Comparison of ENCODE assay signal across 11 cellular contexts in the genomic region with DNA sequence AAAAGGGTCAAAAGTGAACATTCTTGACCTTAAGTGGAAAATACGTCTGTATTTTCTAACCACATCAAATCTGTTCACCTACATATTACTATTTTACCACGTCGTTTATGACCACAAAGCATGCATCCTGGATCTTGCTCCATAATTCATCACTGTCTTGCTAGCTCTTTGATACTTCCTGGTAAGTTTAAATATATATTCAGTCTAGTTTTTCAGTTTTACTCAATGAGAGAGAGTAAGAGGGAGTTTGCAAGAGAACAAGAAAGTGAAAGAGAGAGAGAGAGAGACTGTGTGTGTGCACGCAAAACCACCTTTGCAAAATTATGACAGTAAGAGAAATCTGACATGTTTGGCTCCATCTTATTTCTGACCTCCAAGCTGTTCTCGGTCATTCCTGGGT.
A peak's percentile ranks its signal among the peaks of the same experiment; 100 is the strongest.
DNase-seq lines count a peak whose midpoint lies in the region; ATAC-seq lines count a peak whose summit lies in the region.
"Had no signal": no experiment of that assay in that cellular context is flagged by ENCODE, and none has a peak within 500 bp of the region (broad histone marks: within the 10 kb centered on the region; RNA-seq: fewer than 3 reads in every experiment).

No MANE protein-coding gene starts in this region.

- CTCF ChIA-PET in activated CD4-positive, alpha-beta T cell treated with anti-CD3 and anti-CD28 coated beads, Interleukin-2, amount 10 ng/mL, durations not matched to agents 7 days and 5 days (lab: Charles Lee): no interaction called here

- no peak for DNase-seq in activated CD4-positive, alpha-beta T cell treated with anti-CD3 and anti-CD28 coated beads, Interleukin-2, amount 10 ng/mL, durations not matched to agents 24 days and 14 days
- no peak for DNase-seq in activated CD4-positive, alpha-beta T cell treated with anti-CD3 and anti-CD28 coated beads, Interleukin-2, amount 10 ng/mL, durations not matched to agents 7 days and 5 days
- no peak for DNase-seq in stimulated activated naive CD8-positive, alpha-beta T cell treated with anti-CD3 and anti-CD28 coated beads, Interleukin-15, Interleukin-2, amounts not matched to agents 100 U/mL and 50 U/mL, for 24 hours
- DNase-seq in activated effector memory CD4-positive, alpha-beta T cell treated with Interleukin-2 at 50 U/mL for 16 hours: no peak
- DNase-seq in DMS79 treated with DMSO at 0.1 percent for 48 hours (lab: John Stamatoyannopoulos, UW) (no peak), head of caudate nucleus (no peak)
- DNase-seq: 8988T, adrenal gland, esophagus squamous epithelium had no signal

- H3K27me3 Mint-ChIP-seq in activated CD4-positive, alpha-beta T cell treated with anti-CD3 and anti-CD28 coated beads, Interleukin-2, amount 10 ng/mL, durations not matched to agents 24 days and 14 days: no peaks in the 10 kb centered on the region
- H3K27me3 Mint-ChIP-seq in activated CD4-positive, alpha-beta T cell treated with anti-CD3 and anti-CD28 coated beads, Interleukin-2, amount 10 ng/mL, durations not matched to agents 7 days and 5 days: no peaks in the 10 kb centered on the region

- no peak overlapping the region for H3K4me3 Mint-ChIP-seq in activated CD4-positive, alpha-beta T cell treated with anti-CD3 and anti-CD28 coated beads, Interleukin-2, amount 10 ng/mL, durations not matched to agents 24 days and 14 days
- H3K4me3 Mint-ChIP-seq in activated CD4-positive, alpha-beta T cell treated with anti-CD3 and anti-CD28 coated beads, Interleukin-2, amount 10 ng/mL, durations not matched to agents 7 days and 5 days: no peak overlapping the region

- intact Hi-C loops in activated CD4-positive, alpha-beta T cell treated with anti-CD3 and anti-CD28 coated beads, Interleukin-2, amount 10 ng/mL, durations not matched to agents 24 days and 14 days (cut with micrococcal nuclease): no loop called here
- intact Hi-C loops in head of caudate nucleus (cut with DNase I): no loop called here

- peaks cover 1% of the 10 kb centered on the region for H3K9me3 Mint-ChIP-seq in activated CD4-positive, alpha-beta T cell treated with anti-CD3 and anti-CD28 coated beads, Interleukin-2, amount 10 ng/mL, durations not matched to agents 24 days and 14 days
- no peaks in the 10 kb centered on the region for H3K9me3 Mint-ChIP-seq in activated CD4-positive, alpha-beta T cell treated with anti-CD3 and anti-CD28 coated beads, Interleukin-2, amount 10 ng/mL, durations not matched to agents 7 days and 5 days

- H3K36me3 Mint-ChIP-seq in activated CD4-positive, alpha-beta T cell treated with anti-CD3 and anti-CD28 coated beads, Interleukin-2, amount 10 ng/mL, durations not matched to agents 24 days and 14 days (ENCODE audit: low read depth): no peaks in the 10 kb centered on the region
- no peaks in the 10 kb centered on the region for H3K36me3 Mint-ChIP-seq in activated CD4-positive, alpha-beta T cell treated with anti-CD3 and anti-CD28 coated beads, Interleukin-2, amount 10 ng/mL, durations not matched to agents 7 days and 5 days (ENCODE audit: low read depth)

- POLR2A ChIA-PET in activated CD4-positive, alpha-beta T cell treated with anti-CD3 and anti-CD28 coated beads, Interleukin-2, amount 10 ng/mL, durations not matched to agents 7 days and 5 days (lab: Charles Lee): no interaction called here

- ATAC-seq in HG02610 (IDR thresholded peaks at IDR 0.05; ENCODE audit: unreplicated experiment) (peak; percentile 91), HG03469 (IDR thresholded peaks at IDR 0.05; ENCODE audit: unreplicated experiment) (peak; percentile 92)
- ATAC-seq in stimulated activated naive CD8-positive, alpha-beta T cell treated with anti-CD3 and anti-CD28 coated beads, Interleukin-15, Interleukin-2, amounts not matched to agents 100 U/mL and 50 U/mL, for 24 hours: peak; percentile 36

- peak overlapping the region; percentile 52 for H3K27ac Mint-ChIP-seq in activated CD4-positive, alpha-beta T cell treated with anti-CD3 and anti-CD28 coated beads, Interleukin-2, amount 10 ng/mL, durations not matched to agents 24 days and 14 days
- no peak overlapping the region for H3K27ac Mint-ChIP-seq in activated CD4-positive, alpha-beta T cell treated with anti-CD3 and anti-CD28 coated beads, Interleukin-2, amount 10 ng/mL, durations not matched to agents 7 days and 5 days

- H3K4me1 Mint-ChIP-seq in activated CD4-positive, alpha-beta T cell treated with anti-CD3 and anti-CD28 coated beads, Interleukin-2, amount 10 ng/mL, durations not matched to agents 24 days and 14 days: peaks cover 19% of the 10 kb centered on the region
- peaks cover 9% of the 10 kb centered on the region for H3K4me1 Mint-ChIP-seq in activated CD4-positive, alpha-beta T cell treated with anti-CD3 and anti-CD28 coated beads, Interleukin-2, amount 10 ng/mL, durations not matched to agents 7 days and 5 days

Comparison
In these comparisons a context has a peak if more than half of its experiments do, and no peak if none do; other contexts are left out.
1. ATAC-seq: peak in every context shown above with its lines; median percentile 92 in HG03469; 91 in HG02610; 36 in stimulated activated naive CD8-positive, alpha-beta T cell treated with anti-CD3 and anti-CD28 coated beads, Interleukin-15, Interleukin-2, amounts not matched to agents 100 U/mL and 50 U/mL, for 24 hours.